In genomic region chr17:15436399-15437369, GRCh38 we compare ENCODE assay signal across 8 cellular contexts. TPM values are rescaled to one million over a fixed set of nuclear protein-coding genes. Genes with fewer than 3 reads are reported as not detected.
DNase-seq lines count a peak whose midpoint lies in the region; ATAC-seq lines count a peak whose summit lies in the region.

No MANE protein-coding gene starts in this region.

- no peak overlapping the region for H3K4me3 ChIP-seq in skeletal muscle tissue (ENCODE audit: low read length in 3 of 3)

- no peak for ATAC-seq in activated naive CD8-positive, alpha-beta T cell treated with anti-CD3 and anti-CD28 coated beads, Interleukin-2, amount 50 U/mL, for 24 hours
- no peak for ATAC-seq in GM18867 (IDR thresholded peaks at IDR 0.05; ENCODE audit: unreplicated experiment)

- no peaks in the 10 kb centered on the region for H3K27me3 ChIP-seq in skeletal muscle tissue (ENCODE audit: control insufficient read depth in 3 of 3, insufficient read depth in 3 of 3, low read length in 3 of 3)

- no peak overlapping the region for H3K4me3 Mint-ChIP-seq in activated naive CD8-positive, alpha-beta T cell treated with anti-CD3 and anti-CD28 coated beads, Interleukin-2, amount 50 U/mL, for 24 hours

- H3K9me3 ChIP-seq in skeletal muscle tissue (ENCODE audit: control insufficient read depth in 3 of 3, low read length in 3 of 3) = no peaks in the 10 kb centered on the region

- H3K9ac ChIP-seq in skeletal muscle tissue (ENCODE audit: low read depth in 1 of 3, low read length in 3 of 3) = no peak overlapping the region

- peaks cover 21 to 51% (median 44%) of the 10 kb centered on the region in 3 donors for H3K4me1 ChIP-seq in skeletal muscle tissue (ENCODE audit: control insufficient read depth in 3 of 3, insufficient read depth in 3 of 3, low read length in 3 of 3)

- no peaks in the 10 kb centered on the region for H3K27me3 Mint-ChIP-seq in activated naive CD8-positive, alpha-beta T cell treated with anti-CD3 and anti-CD28 coated beads, Interleukin-2, amount 50 U/mL, for 24 hours

- peaks cover 6% of the 10 kb centered on the region for H3K9me3 Mint-ChIP-seq in activated naive CD8-positive, alpha-beta T cell treated with anti-CD3 and anti-CD28 coated beads, Interleukin-2, amount 50 U/mL, for 24 hours

- no peak overlapping the region for H3K27ac Mint-ChIP-seq in activated naive CD8-positive, alpha-beta T cell treated with anti-CD3 and anti-CD28 coated beads, Interleukin-2, amount 50 U/mL, for 24 hours

- peaks cover 6% of the 10 kb centered on the region for H3K4me1 Mint-ChIP-seq in activated naive CD8-positive, alpha-beta T cell treated with anti-CD3 and anti-CD28 coated beads, Interleukin-2, amount 50 U/mL, for 24 hours

- peak overlapping the region; percentile 26 for H3K27ac ChIP-seq in skeletal muscle tissue (ENCODE audit: low read depth, low read length)

- peak; percentile 13 for DNase-seq in stimulated activated CD4-positive, alpha-beta T cell treated with anti-CD3 and anti-CD28 coated beads, Interleukin-1b, Interleukin-23, amount 100 ng/mL, for 48 hours
- no peak for DNase-seq in stimulated activated CD4-positive, alpha-beta T cell treated with anti-CD3 and anti-CD28 coated beads, Interleukin-12 subunit alpha, Interleukin-12 subunit beta, amount 100 ng/mL, for 4 hours
- DNase-seq in NCI-H69 (lab: John Stamatoyannopoulos, UW) = peak; percentile 5
- peak; percentile 9 for DNase-seq in activated naive CD8-positive, alpha-beta T cell treated with anti-CD3 and anti-CD28 coated beads, Interleukin-2, amount 50 U/mL, for 24 hours
- peak; percentile 30 for DNase-seq in hepatic stellate cell (ENCODE audit: low spot score)
- DNase-seq in NCI-H2196 (lab: John Stamatoyannopoulos, UW; ENCODE audit: unreplicated experiment) = no peak

- no peaks in the 10 kb centered on the region for H3K36me3 ChIP-seq in skeletal muscle tissue (ENCODE audit: control insufficient read depth in 3 of 3, insufficient read depth in 3 of 3, low read length in 3 of 3)

- peaks cover 38% of the 10 kb centered on the region for H3K36me3 Mint-ChIP-seq in activated naive CD8-positive, alpha-beta T cell treated with anti-CD3 and anti-CD28 coated beads, Interleukin-2, amount 50 U/mL, for 24 hours (ENCODE audit: low read depth)

RNA-seq across cellular contexts. Expression of gene CDRT4, which starts 30.7 kb away (rescaled TPM):
- total RNA-seq in skeletal muscle tissue = 1.6 TPM

Comparison
In these comparisons a context has a peak if more than half of its experiments do, and no peak if none do; other contexts are left out.
1. DNase-seq: peak in stimulated activated CD4-positive, alpha-beta T cell treated with anti-CD3 and anti-CD28 coated beads, Interleukin-1b, Interleukin-23, amount 100 ng/mL, for 48 hours (single experiment), NCI-H69 (single experiment), activated naive CD8-positive, alpha-beta T cell treated with anti-CD3 and anti-CD28 coated beads, Interleukin-2, amount 50 U/mL, for 24 hours (single experiment) and hepatic stellate cell (single experiment); none in stimulated activated CD4-positive, alpha-beta T cell treated with anti-CD3 and anti-CD28 coated beads, Interleukin-12 subunit alpha, Interleukin-12 subunit beta, amount 100 ng/mL, for 4 hours (single experiment) and NCI-H2196 (single experiment).